14 cellular contexts compared by ENCODE assay signal in genomic region chr1:245678866-245679411, GRCh38.
DNase-seq lines count a peak whose midpoint lies in the region; ATAC-seq, FAIRE-seq and TF ChIP-seq lines count a peak whose summit lies in the region.
"Had no signal": no experiment of that assay in that cellular context is flagged by ENCODE, and none has a peak within 500 bp of the region (broad histone marks: within the 10 kb centered on the region; RNA-seq: fewer than 3 reads in every experiment).

No MANE protein-coding gene starts in this region.

- H3K23me2 ChIP-seq in H1 (ENCODE audit: low read depth, low read length), result no peaks in the 10 kb centered on the region

- no peaks in the 10 kb centered on the region for H3K79me2 ChIP-seq in H1 (ENCODE audit: control insufficient read depth in 1 of 2, insufficient read depth in 2 of 2, low read length in 2 of 2)

- POLR2A ChIA-PET in H1 (lab: Charles Lee; ENCODE audit: partially characterized antibody), result no interaction called here

- H3K23ac ChIP-seq in H1 (ENCODE audit: insufficient read length), result no peak overlapping the region

- H3K9me3 ChIP-seq in H1 (ENCODE audit: insufficient read depth in 2 of 2, low read depth in 1 of 2, low read length in 1 of 2), result no peaks in the 10 kb centered on the region
- H3K9me3 ChIP-seq in stomach, result no peaks in the 10 kb centered on the region
- H3K9me3 ChIP-seq: BE2C, HAP-1 had no signal

- CTCF ChIA-PET in H1 (lab: Charles Lee; ENCODE audit: partially characterized antibody), result no interaction called here

- TF ChIP-seq RAD21 in H1 (IDR thresholded peaks at IDR 0.05 in 1 of 2, conservative IDR thresholded peaks at IDR 0.05 in 1 of 2; ENCODE audit: low read depth in 2 of 2, low read length in 2 of 2), result no peak

- no peak overlapping the region for H4K8ac ChIP-seq in H1 (ENCODE audit: extremely low read depth, insufficient read depth, low read length)

- no peak overlapping the region for H2BK15ac ChIP-seq in H1 (ENCODE audit: low read length)

- WGBS in H1 (ENCODE audit: extremely low coverage in 1 of 2, insufficient coverage in 1 of 2, insufficient read length in 1 of 2, insufficient replicate concordance in 2 of 2, low coverage in 1 of 2, low lambda C conversion rate in 2 of 2, missing lambda C conversion rate in 1 of 2), 2 experiments, result 95% methylated on average over 5 of the region's 5 CpGs; no CpG with 5 or more reads in 1 of the 2 experiments
- WGBS in stomach, 5 donors, result 82 to 93% (median 88%) methylated on average over 5 of the region's 5 CpGs

- H3K4ac ChIP-seq in H1 (replicated peaks; ENCODE audit: insufficient read length, low read depth, low read length), result no peak overlapping the region

- H2BK5ac ChIP-seq in H1 (ENCODE audit: low read depth, low read length), result no peak overlapping the region

- no peak overlapping the region for H4K91ac ChIP-seq in H1 (replicated peaks; ENCODE audit: insufficient read length, low read length)

- no peak overlapping the region for H3K56ac ChIP-seq in H1 (replicated peaks; ENCODE audit: insufficient read length, low read depth, low read length)

- TF ChIP-seq CTCF in H1 (IDR thresholded peaks at IDR 0.05; ENCODE audit: control extremely low read depth in 1 of 3, insufficient read depth in 1 of 3, low read depth in 1 of 3, low read length in 3 of 3), result no peak
- no peak for TF ChIP-seq CTCF in stomach (IDR thresholded peaks at IDR 0.05)

- no peaks in the 10 kb centered on the region for H3K79me1 ChIP-seq in H1 (ENCODE audit: low read depth, low read length)

- H4K20me1 ChIP-seq in H1 (replicated peaks in 1 of 2; ENCODE audit: control insufficient read depth in 1 of 2, insufficient read depth in 2 of 2, low read length in 2 of 2), result no peaks in the 10 kb centered on the region

- H3K14ac ChIP-seq in H1 (ENCODE audit: insufficient read length), result no peak overlapping the region

- H3K27me3 ChIP-seq in H1 (replicated peaks in 1 of 4; ENCODE audit: control insufficient read depth in 3 of 4, extremely low read depth in 1 of 4, insufficient read depth in 3 of 4, low read length in 3 of 4), result no peaks in the 10 kb centered on the region
- H3K27me3 ChIP-seq in stomach, result no peaks in the 10 kb centered on the region
- H3K27me3 ChIP-seq: BE2C had no signal

- FAIRE-seq in H1 (lab: Jason Lieb, UNC), result no peak

- DNase-seq in cardiac septum (ENCODE audit: low spot score) (peak; percentile 15), left ventricle myocardium superior (no peak), NCI-H2029 (lab: John Stamatoyannopoulos, UW) (peak; percentile 31), H1 (ENCODE audit: low read depth in 1 of 2, low spot score in 2 of 2) (no peak), stomach (peak; percentile 9)
- no peak for DNase-seq in stimulated activated CD4-positive, alpha-beta T cell treated with anti-CD3 and anti-CD28 coated beads, Interleukin-1b, Interleukin-23, amount 100 ng/mL, for 48 hours
- DNase-seq: BE2C; CD4-positive, alpha-beta memory T cell; NCI-H1048; NCI-H524 treated with DMSO at 0.1 percent for 48 hours; T-cell had no signal

- H3K18ac ChIP-seq in H1 (ENCODE audit: extremely low read depth, low read length), result no peak overlapping the region

- TF ChIP-seq EP300 in H1 (IDR thresholded peaks at IDR 0.05; ENCODE audit: borderline replicate concordance in 1 of 2, low read depth in 2 of 2, low read length in 2 of 2), result no peak
- TF ChIP-seq EP300 in stomach (IDR thresholded peaks at IDR 0.05), result no peak

- H2AK5ac ChIP-seq in H1 (ENCODE audit: low read depth, low read length), result no peak overlapping the region

- ATAC-seq in left ventricle myocardium superior (no peak), HG03565 (IDR thresholded peaks at IDR 0.05; ENCODE audit: unreplicated experiment) (no peak)
- ATAC-seq: T-cell had no signal

- no peak overlapping the region for H2BK20ac ChIP-seq in H1 (ENCODE audit: low read length)

- H2BK120ac ChIP-seq in H1 (replicated peaks; ENCODE audit: low read depth, low read length), result no peak overlapping the region

- no peak overlapping the region for H3K9ac ChIP-seq in H1 (replicated peaks in 1 of 4; ENCODE audit: extremely low read depth in 1 of 4, low read depth in 3 of 4, low read length in 3 of 4)

- H2BK12ac ChIP-seq in H1 (ENCODE audit: low read depth, low read length), result no peak overlapping the region

- no peak overlapping the region for H4K5ac ChIP-seq in H1 (ENCODE audit: insufficient read length, low read depth, low read length)

- intact Hi-C loops in cardiac septum (cut with DNase I), result no loop called here
- intact Hi-C loops in left ventricle myocardium superior (cut with micrococcal nuclease), result no loop called here
- intact Hi-C loops in stomach (cut with DNase I; ENCODE audit: low total_unique reads), result no loop called here

- H3K4me3 ChIP-seq in H1 (ENCODE audit: extremely low read depth in 1 of 4, insufficient read depth in 2 of 4, low read depth in 3 of 4, low read length in 4 of 4) (no peak overlapping the region), stomach (no peak overlapping the region)
- H3K4me3 ChIP-seq: HAP-1, SK-N-MC had no signal

- H2AFZ ChIP-seq in H1 (ENCODE audit: low read length), result 0 out of 2 replicates have a peak overlapping the region, but pooled peaks have one; percentile 12

- H3K4me1 ChIP-seq in H1 (replicated peaks in 1 of 4; ENCODE audit: control insufficient read depth in 3 of 4, insufficient read depth in 4 of 4, low read length in 3 of 4), result no peaks in the 10 kb centered on the region
- peaks cover 0 to 13% (median 4%) of the 10 kb centered on the region in 4 donors for H3K4me1 ChIP-seq in stomach
- H3K4me1 ChIP-seq: HAP-1 had no signal

- H3K36me3 ChIP-seq in H1 (ENCODE audit: control insufficient read depth in 2 of 4, insufficient read depth in 4 of 4, low read length in 3 of 4), result no peaks in the 10 kb centered on the region
- H3K36me3 ChIP-seq in stomach, result no peaks in the 10 kb centered on the region
- H3K36me3 ChIP-seq: HAP-1 had no signal

- TF ChIP-seq POLR2A in H1 (IDR thresholded peaks at IDR 0.05; ENCODE audit: control extremely low read depth in 1 of 2, low read depth in 2 of 2, low read length in 2 of 2) (no peak), stomach (IDR thresholded peaks at IDR 0.05) (no peak)

- H3K4me2 ChIP-seq in H1 (ENCODE audit: insufficient read depth in 1 of 2, low read depth in 2 of 2, low read length in 2 of 2), result no peak overlapping the region

- H3K27ac ChIP-seq in H1 (ENCODE audit: low read depth, low read length), result no peak overlapping the region
- no peak overlapping the region for H3K27ac ChIP-seq in stomach
- H3K27ac ChIP-seq: SK-N-MC had no signal

TF ChIP-seq in H1, 55 proteins besides CTCF, POLR2A, EP300 and RAD21:
- TF ChIP-seq EZH2 (IDR thresholded peaks at IDR 0.05; ENCODE audit: low read depth, low read length, severe bottlenecking) (no peak), RXRA (IDR thresholded peaks at IDR 0.05; ENCODE audit: insufficient read depth, low read depth, low read length) (no peak), JUN (IDR thresholded peaks at IDR 0.05; ENCODE audit: low read depth, low read length) (no peak), SP1 (IDR thresholded peaks at IDR 0.05; ENCODE audit: low read depth, low read length) (no peak), PHF8 (conservative IDR thresholded peaks at IDR 0.05; ENCODE audit: low read depth, low read length) (no peak), TCF12 (IDR thresholded peaks at IDR 0.05; ENCODE audit: low read depth, low read length) (no peak), HDAC2 (IDR thresholded peaks at IDR 0.05; ENCODE audit: borderline replicate concordance in 1 of 2, low read depth in 2 of 2, low read length in 2 of 2) (no peak), ASH2L (IDR thresholded peaks at IDR 0.05; ENCODE audit: low read length) (no peak)

Comparison
In these comparisons a context has a peak if more than half of its experiments do, and no peak if none do; other contexts are left out.
1. DNase-seq: peak in cardiac septum (single experiment), NCI-H2029 (single experiment) and stomach (single experiment); none in left ventricle myocardium superior (single experiment), H1 (0 of 2) and stimulated activated CD4-positive, alpha-beta T cell treated with anti-CD3 and anti-CD28 coated beads, Interleukin-1b, Interleukin-23, amount 100 ng/mL, for 48 hours (single experiment).